In genomic region chr2:69952336-69953115, GRCh38 we compare ENCODE assay signal across 13 cellular contexts. TPM values are rescaled to one million over a fixed set of nuclear protein-coding genes. Genes with fewer than 3 reads are reported as not detected.
"Had no signal": no experiment of that assay in that cellular context is flagged by ENCODE, and none has a peak within 500 bp of the region (broad histone marks: within the 10 kb centered on the region; RNA-seq: fewer than 3 reads in every experiment).

No MANE protein-coding gene starts in this region.

- H3K27ac ChIP-seq: hepatocyte, left ventricle myocardium inferior, tibial nerve, WERI-Rb-1 had no signal

- H3K27ac Mint-ChIP-seq: brain, nephron progenitor cell had no signal

- H3K36me3 ChIP-seq: left ventricle myocardium inferior, tibial nerve, WERI-Rb-1 had no signal

- H3K27me3 ChIP-seq: tibial nerve had no signal

- H2AFZ ChIP-seq: hepatocyte had no signal

- H3K4me3 ChIP-seq: hepatocyte, left ventricle myocardium inferior, tibial nerve had no signal

- H3K9me3 ChIP-seq: left ventricle myocardium inferior, tibial nerve had no signal

- H3K4me2 ChIP-seq: hepatocyte had no signal

- H3K4me3 Mint-ChIP-seq: brain, nephron progenitor cell had no signal

- H3K4me1 Mint-ChIP-seq: brain had no signal

- H3K36me3 Mint-ChIP-seq: brain had no signal

- H3K79me2 ChIP-seq: hepatocyte had no signal

- DNase-seq: activated CD4-positive, alpha-beta T cell treated with anti-CD3 and anti-CD28 coated beads for 48 hours; activated naive CD4-positive, alpha-beta T cell treated with anti-CD3 and anti-CD28 coated beads, Interleukin-2, amount 50 U/mL, for 16 hours; amygdala; cerebellar nuclear complex; dermis blood vessel endothelial cell; left ventricle myocardium inferior; mesenchymal stem cell; nephron progenitor cell; stimulated activated CD4-positive, alpha-beta T cell treated with anti-CD3 and anti-CD28 coated beads, Interleukin-4, amount 100 ng/mL, for 4 hours; WERI-Rb-1 had no signal

- H3K4me1 ChIP-seq: left ventricle myocardium inferior had no signal

- H3K9me3 Mint-ChIP-seq: brain, nephron progenitor cell had no signal

RNA-seq across cellular contexts. Expression of gene ASPRV1, which starts 8.9 kb away (rescaled TPM):
- polyA plus RNA-seq: hepatocyte had no signal
